1 cellular context compared by ENCODE assay signal in the genomic region with DNA sequence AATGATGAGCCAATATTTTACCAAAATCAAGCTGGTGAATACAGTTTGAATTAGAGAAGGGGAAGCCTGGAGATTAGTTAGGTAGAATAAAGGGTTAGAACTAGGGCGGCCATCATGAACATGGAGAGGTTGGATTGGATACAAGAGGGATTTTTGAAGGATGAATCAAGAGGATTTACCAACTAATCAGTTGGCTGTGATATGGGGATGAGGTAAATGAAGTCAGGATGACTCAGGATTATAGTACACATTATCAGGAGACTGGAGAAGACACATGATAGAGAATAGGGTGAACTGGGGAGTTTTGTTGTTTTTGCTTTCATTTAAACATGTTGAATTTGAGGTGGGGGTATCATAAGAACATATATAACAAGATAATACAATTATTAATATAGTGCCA.
TF ChIP-seq lines count a peak whose summit lies in the region.

No MANE protein-coding gene starts in this region.

TF ChIP-seq in SK-N-SH, 30 proteins besides CTCF, POLR2A, EP300 and RAD21:
- TF ChIP-seq ELF1 (IDR thresholded peaks at IDR 0.05) (no peak), CHD2 (IDR thresholded peaks at IDR 0.05; ENCODE audit: low read length, partially characterized antibody) (no peak), GATA2 (CRISPR knock-in tag; IDR thresholded peaks at IDR 0.05) (no peak)
- TF ChIP-seq, protein P1, sequence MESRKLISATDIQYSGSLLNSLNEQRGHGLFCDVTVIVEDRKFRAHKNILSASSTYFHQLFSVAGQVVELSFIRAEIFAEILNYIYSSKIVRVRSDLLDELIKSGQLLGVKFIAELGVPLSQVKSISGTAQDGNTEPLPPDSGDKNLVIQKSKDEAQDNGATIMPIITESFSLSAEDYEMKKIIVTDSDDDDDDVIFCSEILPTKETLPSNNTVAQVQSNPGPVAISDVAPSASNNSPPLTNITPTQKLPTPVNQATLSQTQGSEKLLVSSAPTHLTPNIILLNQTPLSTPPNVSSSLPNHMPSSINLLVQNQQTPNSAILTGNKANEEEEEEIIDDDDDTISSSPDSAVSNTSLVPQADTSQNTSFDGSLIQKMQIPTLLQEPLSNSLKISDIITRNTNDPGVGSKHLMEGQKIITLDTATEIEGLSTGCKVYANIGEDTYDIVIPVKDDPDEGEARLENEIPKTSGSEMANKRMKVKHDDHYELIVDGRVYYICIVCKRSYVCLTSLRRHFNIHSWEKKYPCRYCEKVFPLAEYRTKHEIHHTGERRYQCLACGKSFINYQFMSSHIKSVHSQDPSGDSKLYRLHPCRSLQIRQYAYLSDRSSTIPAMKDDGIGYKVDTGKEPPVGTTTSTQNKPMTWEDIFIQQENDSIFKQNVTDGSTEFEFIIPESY (IDR thresholded peaks at IDR 0.05; ENCODE audit: borderline replicate concordance, low read depth) = no peak
TF ChIP-seq in SK-N-SH: peak in this region for 0.
